In the genomic region with DNA sequence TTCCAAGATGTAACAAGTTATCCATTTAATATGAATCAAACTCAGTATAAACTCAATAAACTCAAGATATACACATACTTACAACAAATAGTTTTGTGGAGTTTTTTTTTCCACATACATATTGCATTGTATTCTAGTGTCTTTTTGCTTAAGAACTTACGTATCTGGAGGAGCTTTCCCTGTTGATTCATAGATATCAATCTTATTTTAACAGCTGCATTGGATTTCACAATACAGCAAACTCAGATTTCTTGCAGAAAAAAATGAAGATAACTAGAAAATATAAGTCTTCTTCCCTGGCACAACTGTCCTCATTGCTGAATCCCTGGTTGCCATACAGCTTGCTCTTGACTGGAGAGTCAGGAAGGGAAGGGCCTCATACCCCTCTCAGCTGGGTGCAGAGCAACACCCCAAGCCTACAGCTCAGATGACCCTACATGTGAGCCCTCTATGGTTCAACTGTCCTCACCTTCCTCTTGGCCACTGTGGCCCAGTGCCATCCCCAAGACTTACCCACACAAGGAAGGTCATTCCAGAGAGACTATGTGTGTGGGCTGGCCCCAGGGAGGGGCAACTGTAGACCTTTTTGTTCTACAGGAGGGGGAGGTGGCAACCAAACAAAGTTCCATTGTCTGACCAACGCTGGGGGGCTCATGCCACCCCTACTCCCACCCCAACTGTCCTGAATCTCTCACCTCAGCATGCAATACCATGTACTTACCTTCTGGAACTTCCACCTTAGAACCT, we compare ENCODE assay signal across 19 cellular contexts. TPM values are rescaled to one million over a fixed set of nuclear protein-coding genes. Genes with fewer than 3 reads are reported as not detected.
A peak's percentile ranks its signal among the peaks of the same experiment; 100 is the strongest.
DNase-seq lines count a peak whose midpoint lies in the region; ATAC-seq, FAIRE-seq and TF ChIP-seq lines count a peak whose summit lies in the region.
"Had no signal": no experiment of that assay in that cellular context is flagged by ENCODE, and none has a peak within 500 bp of the region (broad histone marks: within the 10 kb centered on the region; RNA-seq: fewer than 3 reads in every experiment).

No MANE protein-coding gene starts in this region.

- TF ChIP-seq POLR2A in H54 (IDR thresholded peaks at IDR 0.05; ENCODE audit: low read depth, low read length), result no peak

- DNase-seq in left ventricle myocardium inferior, result no peak
- DNase-seq in left ventricle myocardium superior, result no peak
- peak; percentile 62 for DNase-seq in adipocyte (ENCODE audit: low read depth)
- DNase-seq in fibroblast of villous mesenchyme (ENCODE audit: low read depth), result peak; percentile 13
- DNase-seq in stimulated activated naive B cell treated with anti-CD40 and anti-IgM and Interleukin-4, amounts not matched to agents 10 μg/mL and 1 μg/mL and 100 μg/mL, for 72 hours, result no peak
- DNase-seq in H54 (ENCODE audit: insufficient read length, low spot score), result no peak
- no peak for DNase-seq in NCI-H1092 treated with DMSO at 0.1 percent for 48 hours (lab: John Stamatoyannopoulos, UW)
- DNase-seq: effector CD8-positive, alpha-beta T cell; foreskin keratinocyte; KG1; NCI-H1436 treated with DMSO at 0.1 percent for 48 hours had no signal

- H3K27me3 Mint-ChIP-seq in stimulated activated naive B cell treated with anti-CD40 and anti-IgM and Interleukin-4, amounts not matched to agents 10 μg/mL and 1 μg/mL and 100 μg/mL, for 72 hours, result no peaks in the 10 kb centered on the region
- H3K27me3 Mint-ChIP-seq: naive B cell had no signal

- peak overlapping the region; percentile 69 for H3K27ac ChIP-seq in left ventricle myocardium inferior (replicated peaks)
- H3K27ac ChIP-seq: foreskin keratinocyte had no signal

- intact Hi-C loops in left ventricle myocardium inferior (cut with micrococcal nuclease), result no loop called here
- intact Hi-C loops in left ventricle myocardium superior (cut with micrococcal nuclease), result loop anchor here (10.0 kb wide), 1 partner anchor 83 kb away; the partner anchor contains the start of genes APOA2 and TOMM40L

- H3K4me1 ChIP-seq in left ventricle myocardium inferior (peaks cover 33% of the 10 kb centered on the region), adipocyte (ENCODE audit: control insufficient read depth, insufficient read depth, low read length) (peaks cover 26% of the 10 kb centered on the region)

- no peak overlapping the region for H3K9ac ChIP-seq in adipocyte (ENCODE audit: low read length)

- peak overlapping the region; percentile 85 for H3K4me3 ChIP-seq in left ventricle myocardium inferior
- H3K4me3 ChIP-seq in adipocyte (ENCODE audit: low read length), result no peak overlapping the region
- H3K4me3 ChIP-seq in fibroblast of villous mesenchyme (ENCODE audit: low read depth, low read length), result no peak overlapping the region
- H3K4me3 ChIP-seq: breast epithelium had no signal

- H3K27me3 ChIP-seq in left ventricle myocardium inferior (ENCODE audit: low read depth) (peaks cover 6% of the 10 kb centered on the region), adipocyte (replicated peaks; ENCODE audit: control insufficient read depth, insufficient read depth, low read length) (no peaks in the 10 kb centered on the region)
- H3K27me3 ChIP-seq: breast epithelium, foreskin keratinocyte had no signal

- FAIRE-seq in H54 (lab: Jason Lieb, UNC), result no peak

- H3K4me3 Mint-ChIP-seq in stimulated activated naive B cell treated with anti-CD40 and anti-IgM and Interleukin-4, amounts not matched to agents 10 μg/mL and 1 μg/mL and 100 μg/mL, for 72 hours, result no peak overlapping the region

- H3K9me3 Mint-ChIP-seq in stimulated activated naive B cell treated with anti-CD40 and anti-IgM and Interleukin-4, amounts not matched to agents 10 μg/mL and 1 μg/mL and 100 μg/mL, for 72 hours, result no peaks in the 10 kb centered on the region
- H3K9me3 Mint-ChIP-seq: naive B cell had no signal

- H3K4me1 Mint-ChIP-seq in stimulated activated naive B cell treated with anti-CD40 and anti-IgM and Interleukin-4, amounts not matched to agents 10 μg/mL and 1 μg/mL and 100 μg/mL, for 72 hours, result peaks cover 29 to 46% of the 10 kb centered on the region in 2 donors

- no peak for ATAC-seq in left ventricle myocardium superior
- no peak for ATAC-seq in stimulated activated naive B cell treated with anti-CD40 and anti-IgM and Interleukin-4, amounts not matched to agents 10 μg/mL and 1 μg/mL and 100 μg/mL, for 72 hours (replicated peaks)
- no peak for ATAC-seq in GM19035 (IDR thresholded peaks at IDR 0.05; ENCODE audit: unreplicated experiment)
- ATAC-seq: foreskin keratinocyte had no signal

- H3K27ac Mint-ChIP-seq in stimulated activated naive B cell treated with anti-CD40 and anti-IgM and Interleukin-4, amounts not matched to agents 10 μg/mL and 1 μg/mL and 100 μg/mL, for 72 hours, result peak overlapping the region; percentile 22

- peaks cover 0 to 7% of the 10 kb centered on the region in 2 donors for H3K36me3 Mint-ChIP-seq in stimulated activated naive B cell treated with anti-CD40 and anti-IgM and Interleukin-4, amounts not matched to agents 10 μg/mL and 1 μg/mL and 100 μg/mL, for 72 hours
- H3K36me3 Mint-ChIP-seq: naive B cell had no signal

- no peak for TF ChIP-seq CTCF in left ventricle myocardium inferior (IDR thresholded peaks at IDR 0.05; ENCODE audit: borderline replicate concordance)
- no peak for TF ChIP-seq CTCF in fibroblast of villous mesenchyme (IDR thresholded peaks at IDR 0.05; ENCODE audit: insufficient read depth, low read depth, low read length)

- no peaks in the 10 kb centered on the region for H3K9me3 ChIP-seq in left ventricle myocardium inferior (replicated peaks)
- no peaks in the 10 kb centered on the region for H3K9me3 ChIP-seq in adipocyte (ENCODE audit: control insufficient read depth, low read length)
- H3K9me3 ChIP-seq: breast epithelium had no signal

- H3K36me3 ChIP-seq in left ventricle myocardium inferior, result no peaks in the 10 kb centered on the region
- H3K36me3 ChIP-seq in adipocyte (ENCODE audit: control insufficient read depth, insufficient read depth, low read length, severe bottlenecking), result no peaks in the 10 kb centered on the region
- H3K36me3 ChIP-seq: breast epithelium had no signal

RNA-seq across cellular contexts. Expression of gene MPZ, which starts 1.7 kb away (rescaled TPM):
- total RNA-seq in left ventricle myocardium inferior, result 3.5 TPM
- 3.8 TPM for total RNA-seq in left ventricle myocardium superior
- total RNA-seq in fibroblast of villous mesenchyme, result 2.6 and 2.9 TPM in 2 replicates
- total RNA-seq: G401 had no signal

RNA-seq across cellular contexts. Expression of gene SDHC, which starts 6.1 kb away (rescaled TPM):
- total RNA-seq in left ventricle myocardium inferior, result 393 TPM
- total RNA-seq in left ventricle myocardium superior, result 415 TPM
- 20.3 and 25.8 TPM in 2 replicates for total RNA-seq in fibroblast of villous mesenchyme

RNA-seq across cellular contexts. Expression of gene PCP4L1, which starts 49.5 kb away (rescaled TPM):
- total RNA-seq in left ventricle myocardium inferior, result not detected
- 0.17 TPM for total RNA-seq in left ventricle myocardium superior
- under 0.01 TPM in 1 of 2 replicates, not detected in the other for total RNA-seq in fibroblast of villous mesenchyme
- total RNA-seq: foreskin keratinocyte, G401, pulmonary artery endothelial cell, subcutaneous adipose tissue had no signal

RNA-seq across cellular contexts. Expression of gene CFAP126, which starts 59.6 kb away (rescaled TPM):
- total RNA-seq in left ventricle myocardium inferior, result not detected
- not detected for total RNA-seq in left ventricle myocardium superior
- total RNA-seq in fibroblast of villous mesenchyme, result not detected in 2 replicates
- total RNA-seq: foreskin keratinocyte, G401, liver, pulmonary artery endothelial cell, Right ventricle myocardium inferior, subcutaneous adipose tissue had no signal

Comparison
In these comparisons a context has a peak if more than half of its experiments do, and no peak if none do; other contexts are left out.
1. DNase-seq: peak in adipocyte (single experiment) and fibroblast of villous mesenchyme (single experiment); none in left ventricle myocardium inferior (single experiment), left ventricle myocardium superior (single experiment), stimulated activated naive B cell treated with anti-CD40 and anti-IgM and Interleukin-4, amounts not matched to agents 10 μg/mL and 1 μg/mL and 100 μg/mL, for 72 hours (single experiment), H54 (single experiment) and NCI-H1092 treated with DMSO at 0.1 percent for 48 hours (single experiment).
2. RNA of gene SDHC, which starts 6.1 kb away (total RNA-seq): 415 TPM in left ventricle myocardium superior (single experiment) and 393 TPM in left ventricle myocardium inferior (single experiment); 20.3 to 25.8 TPM in fibroblast of villous mesenchyme; every median in the first group is over 10 times any median in the second.